In genomic region chr17:40418428-40418706, GRCh38 we compare ENCODE assay signal across 8 cellular contexts. TPM values are rescaled to one million over a fixed set of nuclear protein-coding genes. Genes with fewer than 3 reads are reported as not detected.
DNase-seq lines count a peak whose midpoint lies in the region; ATAC-seq and TF ChIP-seq lines count a peak whose summit lies in the region.

No MANE protein-coding gene starts in this region.

- H3K27me3 Mint-ChIP-seq in activated CD4-positive, alpha-beta T cell treated with anti-CD3 and anti-CD28 coated beads for 36 hours = no peaks in the 10 kb centered on the region

- DNase-seq in activated CD4-positive, alpha-beta T cell treated with anti-CD3 and anti-CD28 coated beads for 36 hours = peak; percentile 40
- DNase-seq in activated CD4-positive, alpha-beta T cell treated with anti-CD3 and anti-CD28 coated beads, Interleukin-2, amount 50 U/mL, for 48 hours = no peak
- no peak for DNase-seq in astrocyte of the spinal cord (ENCODE audit: low read depth, low spot score)
- DNase-seq in lower leg skin (ENCODE audit: low spot score in 2 of 2) = peak in 1 of 2 donors; percentile 32
- DNase-seq in NCI-H446 (lab: John Stamatoyannopoulos, UW) = no peak

- H3K4me1 Mint-ChIP-seq in activated CD4-positive, alpha-beta T cell treated with anti-CD3 and anti-CD28 coated beads for 36 hours = peaks cover 24% of the 10 kb centered on the region

- intact Hi-C loops in activated CD4-positive, alpha-beta T cell treated with anti-CD3 and anti-CD28 coated beads for 36 hours (cut with DNase I, micrococcal nuclease) = loop anchor here (1.0 to 5.0 kb wide), 6 partner anchors 114 to 321 kb away; partner anchors contain the start of genes CASC3 (in 1 of the 2) and WIPF2 (in 1 of the 2)
- intact Hi-C loops in lower leg skin (cut with DNase I; ENCODE audit: low total_unique reads) = loop anchor here (10.0 kb wide), 2 partner anchors 54 to 114 kb away; partner anchors contain the start of genes GJD3 and RARA

- ATAC-seq in activated CD4-positive, alpha-beta T cell treated with anti-CD3 and anti-CD28 coated beads for 36 hours = no peak
- ATAC-seq in GM21390 (IDR thresholded peaks at IDR 0.05; ENCODE audit: unreplicated experiment) = no peak
- ATAC-seq in GM18861 (IDR thresholded peaks at IDR 0.05; ENCODE audit: unreplicated experiment) = no peak

- H3K27me3 ChIP-seq in thymus (ENCODE audit: control insufficient read depth, insufficient read depth) = no peaks in the 10 kb centered on the region

- peak overlapping the region; percentile 89 for H3K27ac Mint-ChIP-seq in activated CD4-positive, alpha-beta T cell treated with anti-CD3 and anti-CD28 coated beads for 36 hours

- no peaks in the 10 kb centered on the region for H3K9me3 Mint-ChIP-seq in activated CD4-positive, alpha-beta T cell treated with anti-CD3 and anti-CD28 coated beads for 36 hours (ENCODE audit: low read depth)

- peaks cover 7% of the 10 kb centered on the region for H3K4me1 ChIP-seq in thymus (ENCODE audit: control insufficient read depth, insufficient read depth, low read length)

- H3K36me3 Mint-ChIP-seq in activated CD4-positive, alpha-beta T cell treated with anti-CD3 and anti-CD28 coated beads for 36 hours (ENCODE audit: low read depth) = peaks cover 27% of the 10 kb centered on the region

- no peaks in the 10 kb centered on the region for H3K9me3 ChIP-seq in thymus (ENCODE audit: control insufficient read depth)

- H3K4me3 ChIP-seq in astrocyte of the spinal cord (ENCODE audit: low read depth, low read length) = peak overlapping the region; percentile 92
- H3K4me3 ChIP-seq in lower leg skin (ENCODE audit: low read depth, poor library complexity, severe bottlenecking) = peak overlapping the region; percentile 27
- peak overlapping the region; percentile 62 for H3K4me3 ChIP-seq in thymus (ENCODE audit: low read length)

- peak overlapping the region; percentile 86 for H3K4me3 Mint-ChIP-seq in activated CD4-positive, alpha-beta T cell treated with anti-CD3 and anti-CD28 coated beads for 36 hours

- CTCF ChIA-PET in activated CD4-positive, alpha-beta T cell treated with anti-CD3 and anti-CD28 coated beads for 36 hours (lab: Charles Lee) = interaction anchor here (0.5 to 10.0 kb wide), 23 partner anchors 9 to 1610 kb away, joined by 3 to 124 read pairs (median 5); partner anchors contain the start of gene IGFBP4

- POLR2A ChIA-PET in activated CD4-positive, alpha-beta T cell treated with anti-CD3 and anti-CD28 coated beads for 36 hours (lab: Charles Lee) = interaction anchor here (0.7 to 3.0 kb wide), 17 partner anchors 8 to 1270 kb away, joined by 3 to 41 read pairs (median 4); partner anchors contain the start of genes EIF1 and IGFBP4

- no peak for TF ChIP-seq CTCF in astrocyte of the spinal cord (IDR thresholded peaks at IDR 0.05; ENCODE audit: low read depth, low read length)
- TF ChIP-seq CTCF in lower leg skin (IDR thresholded peaks at IDR 0.05) = no peak

- no peak for TF ChIP-seq POLR2A in lower leg skin (IDR thresholded peaks at IDR 0.05)

- peak overlapping the region; percentile 80 for H3K27ac ChIP-seq in thymus (ENCODE audit: low read depth)

- 63 to 64% methylated on average over 16 of the region's 16 CpGs for WGBS in lower leg skin, 2 donors
- 80% methylated on average over 16 of the region's 16 CpGs for WGBS in thymus

- H3K36me3 ChIP-seq in thymus (ENCODE audit: control insufficient read depth, insufficient read depth) = no peaks in the 10 kb centered on the region

- in situ Hi-C loops in astrocyte of the spinal cord (cut with HindIII; ENCODE audit: low sequenced_read_pairs) = no loop called here

RNA-seq across cellular contexts. Expression of gene TOP2A, which starts 0.7 kb away (rescaled TPM):
- total RNA-seq in activated CD4-positive, alpha-beta T cell treated with anti-CD3 and anti-CD28 coated beads for 36 hours = 100 to 1,000 TPM; 245 to 322 TPM
- total RNA-seq in lower leg skin = 10 to 100 TPM in 1 of 4 donors, 1 to 10 TPM in 3; 5.7 to 11.9 (median 8.2) TPM
- polyA plus RNA-seq in thymus = 21.6 TPM

RNA-seq across cellular contexts. Expression of gene IGFBP4, which starts 24.9 kb away (rescaled TPM):
- total RNA-seq in activated CD4-positive, alpha-beta T cell treated with anti-CD3 and anti-CD28 coated beads for 36 hours = 10 to 100 TPM; 40.2 to 45.6 TPM
- 10 to 100 TPM; 35.1 to 90.4 (median 39.6) TPM for total RNA-seq in lower leg skin
- 161 TPM for polyA plus RNA-seq in thymus

RNA-seq across cellular contexts. Expression of gene GJD3, which starts 53.8 kb away (rescaled TPM):
- total RNA-seq in activated CD4-positive, alpha-beta T cell treated with anti-CD3 and anti-CD28 coated beads for 36 hours = not detected
- total RNA-seq in lower leg skin = not detected
- 0.34 TPM for polyA plus RNA-seq in thymus

Comparison
In these comparisons a context has a peak if more than half of its experiments do, and no peak if none do; other contexts are left out.
1. H3K4me3 ChIP-seq: peak in every context shown above with its lines; median percentile 92 in astrocyte of the spinal cord; 62 in thymus; 27 in lower leg skin.
2. RNA of gene TOP2A, which starts 0.7 kb away (total RNA-seq): 245 to 322 TPM in activated CD4-positive, alpha-beta T cell treated with anti-CD3 and anti-CD28 coated beads for 36 hours; 5.7 to 11.9 TPM in lower leg skin; every median in the first group is over 10 times any median in the second.